In genomic region chr5:80474929-80475328, GRCh38 we compare ENCODE assay signal across 1 cellular context.
TF ChIP-seq lines count a peak whose summit lies in the region.

No MANE protein-coding gene starts in this region.

TF ChIP-seq in HepG2, 621 proteins besides CTCF, POLR2A, EP300 and RAD21 (continued from another document and continues in another):
- TF ChIP-seq, protein P1, sequence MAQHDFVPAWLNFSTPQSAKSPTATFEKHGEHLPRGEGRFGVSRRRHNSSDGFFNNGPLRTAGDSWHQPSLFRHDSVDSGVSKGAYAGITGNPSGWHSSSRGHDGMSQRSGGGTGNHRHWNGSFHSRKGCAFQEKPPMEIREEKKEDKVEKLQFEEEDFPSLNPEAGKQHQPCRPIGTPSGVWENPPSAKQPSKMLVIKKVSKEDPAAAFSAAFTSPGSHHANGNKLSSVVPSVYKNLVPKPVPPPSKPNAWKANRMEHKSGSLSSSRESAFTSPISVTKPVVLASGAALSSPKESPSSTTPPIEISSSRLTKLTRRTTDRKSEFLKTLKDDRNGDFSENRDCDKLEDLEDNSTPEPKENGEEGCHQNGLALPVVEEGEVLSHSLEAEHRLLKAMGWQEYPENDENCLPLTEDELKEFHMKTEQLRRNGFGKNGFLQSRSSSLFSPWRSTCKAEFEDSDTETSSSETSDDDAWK (CRISPR knock-in tag; IDR thresholded peaks at IDR 0.05): no peak
- TF ChIP-seq NAIF1 (CRISPR knock-in tag; IDR thresholded peaks at IDR 0.05; ENCODE audit: borderline replicate concordance) (no peak), HOXA3 (CRISPR knock-in tag; IDR thresholded peaks at IDR 0.05) (peak; percentile 19; the same call in 1 of the 2 replicates), SOX13 (IDR thresholded peaks at IDR 0.05) (no peak), SOX13 (CRISPR knock-in tag; conservative IDR thresholded peaks at IDR 0.05 in 1 of 2, IDR thresholded peaks at IDR 0.05 in 1 of 2) (peak in 1 of 2 experiments; percentile 59; a peak in 2 of 4 replicates), NR0B2 (CRISPR knock-in tag; IDR thresholded peaks at IDR 0.05) (no peak), DNMT1 (CRISPR knock-in tag; IDR thresholded peaks at IDR 0.05) (no peak), WIZ (CRISPR knock-in tag; IDR thresholded peaks at IDR 0.05) (no peak), HDAC6 (IDR thresholded peaks at IDR 0.05; ENCODE audit: low read depth, low read length) (no peak), IKZF1 (IDR thresholded peaks at IDR 0.05) (no peak), ZNF724P (CRISPR knock-in tag; IDR thresholded peaks at IDR 0.05; ENCODE audit: borderline replicate concordance) (no peak), SNAPC4 (CRISPR knock-in tag; IDR thresholded peaks at IDR 0.05) (no peak), XRCC5 (optimal IDR thresholded peaks at IDR 0.05; ENCODE audit: low read length) (no peak), HNRNPK (IDR thresholded peaks at IDR 0.05; ENCODE audit: low read depth, low read length, poor library complexity, severe bottlenecking) (no peak), PCBP1 (IDR thresholded peaks at IDR 0.05; ENCODE audit: borderline replicate concordance, low read depth, low read length) (no peak), FOXM1 (CRISPR knock-in tag; IDR thresholded peaks at IDR 0.05) (no peak), ZXDC (CRISPR knock-in tag; IDR thresholded peaks at IDR 0.05) (no peak), ISX (CRISPR knock-in tag; conservative IDR thresholded peaks at IDR 0.05) (no peak), KLF13 (CRISPR knock-in tag; IDR thresholded peaks at IDR 0.05) (no peak), ZKSCAN1 (IDR thresholded peaks at IDR 0.05; ENCODE audit: low read length) (no peak), ZFP91 (CRISPR knock-in tag; IDR thresholded peaks at IDR 0.05; ENCODE audit: borderline replicate concordance) (no peak), GLMP (CRISPR knock-in tag; IDR thresholded peaks at IDR 0.05; ENCODE audit: borderline replicate concordance) (no peak), SMARCE1 (IDR thresholded peaks at IDR 0.05; ENCODE audit: borderline replicate concordance) (no peak), KAT7 (CRISPR knock-in tag; IDR thresholded peaks at IDR 0.05; ENCODE audit: borderline replicate concordance) (no peak), ZNF333 (CRISPR knock-in tag; IDR thresholded peaks at IDR 0.05; ENCODE audit: borderline replicate concordance) (no peak), SRSF9 (IDR thresholded peaks at IDR 0.05; ENCODE audit: borderline replicate concordance, insufficient read depth, low read depth, low read length, poor library complexity, severe bottlenecking) (no peak), ZNF550 (CRISPR knock-in tag; IDR thresholded peaks at IDR 0.05; ENCODE audit: borderline replicate concordance) (no peak), ZNF607 (CRISPR knock-in tag; IDR thresholded peaks at IDR 0.05; ENCODE audit: borderline replicate concordance) (no peak), ZFAT (CRISPR knock-in tag; conservative IDR thresholded peaks at IDR 0.05) (no peak), ZNF782 (CRISPR knock-in tag; IDR thresholded peaks at IDR 0.05; ENCODE audit: borderline replicate concordance) (no peak), NFIB (CRISPR knock-in tag; IDR thresholded peaks at IDR 0.05; ENCODE audit: borderline replicate concordance) (no peak), TRIM24 (CRISPR knock-in tag; IDR thresholded peaks at IDR 0.05) (no peak), ZNF577 (CRISPR knock-in tag; IDR thresholded peaks at IDR 0.05; ENCODE audit: borderline replicate concordance, low read depth) (no peak), SP1 (IDR thresholded peaks at IDR 0.05) (no peak), SP1 (CRISPR knock-in tag; IDR thresholded peaks at IDR 0.05) (no peak), NFE2 (CRISPR knock-in tag; IDR thresholded peaks at IDR 0.05) (no peak), SMARCC2 (IDR thresholded peaks at IDR 0.05) (no peak), RARG (CRISPR knock-in tag; IDR thresholded peaks at IDR 0.05; ENCODE audit: low read depth) (no peak), ZNF781 (CRISPR knock-in tag; IDR thresholded peaks at IDR 0.05; ENCODE audit: borderline replicate concordance, not compliant biosample characterization) (no peak), GMEB1 (CRISPR knock-in tag; IDR thresholded peaks at IDR 0.05; ENCODE audit: borderline replicate concordance) (no peak)
- TF ChIP-seq, protein P2, sequence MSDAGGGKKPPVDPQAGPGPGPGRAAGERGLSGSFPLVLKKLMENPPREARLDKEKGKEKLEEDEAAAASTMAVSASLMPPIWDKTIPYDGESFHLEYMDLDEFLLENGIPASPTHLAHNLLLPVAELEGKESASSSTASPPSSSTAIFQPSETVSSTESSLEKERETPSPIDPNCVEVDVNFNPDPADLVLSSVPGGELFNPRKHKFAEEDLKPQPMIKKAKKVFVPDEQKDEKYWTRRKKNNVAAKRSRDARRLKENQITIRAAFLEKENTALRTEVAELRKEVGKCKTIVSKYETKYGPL (CRISPR knock-in tag; IDR thresholded peaks at IDR 0.05): no peak
- TF ChIP-seq, protein P3, sequence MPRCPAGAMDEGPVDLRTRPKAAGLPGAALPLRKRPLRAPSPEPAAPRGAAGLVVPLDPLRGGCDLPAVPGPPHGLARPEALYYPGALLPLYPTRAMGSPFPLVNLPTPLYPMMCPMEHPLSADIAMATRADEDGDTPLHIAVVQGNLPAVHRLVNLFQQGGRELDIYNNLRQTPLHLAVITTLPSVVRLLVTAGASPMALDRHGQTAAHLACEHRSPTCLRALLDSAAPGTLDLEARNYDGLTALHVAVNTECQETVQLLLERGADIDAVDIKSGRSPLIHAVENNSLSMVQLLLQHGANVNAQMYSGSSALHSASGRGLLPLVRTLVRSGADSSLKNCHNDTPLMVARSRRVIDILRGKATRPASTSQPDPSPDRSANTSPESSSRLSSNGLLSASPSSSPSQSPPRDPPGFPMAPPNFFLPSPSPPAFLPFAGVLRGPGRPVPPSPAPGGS (CRISPR knock-in tag; IDR thresholded peaks at IDR 0.05): no peak
- TF ChIP-seq, protein P4, sequence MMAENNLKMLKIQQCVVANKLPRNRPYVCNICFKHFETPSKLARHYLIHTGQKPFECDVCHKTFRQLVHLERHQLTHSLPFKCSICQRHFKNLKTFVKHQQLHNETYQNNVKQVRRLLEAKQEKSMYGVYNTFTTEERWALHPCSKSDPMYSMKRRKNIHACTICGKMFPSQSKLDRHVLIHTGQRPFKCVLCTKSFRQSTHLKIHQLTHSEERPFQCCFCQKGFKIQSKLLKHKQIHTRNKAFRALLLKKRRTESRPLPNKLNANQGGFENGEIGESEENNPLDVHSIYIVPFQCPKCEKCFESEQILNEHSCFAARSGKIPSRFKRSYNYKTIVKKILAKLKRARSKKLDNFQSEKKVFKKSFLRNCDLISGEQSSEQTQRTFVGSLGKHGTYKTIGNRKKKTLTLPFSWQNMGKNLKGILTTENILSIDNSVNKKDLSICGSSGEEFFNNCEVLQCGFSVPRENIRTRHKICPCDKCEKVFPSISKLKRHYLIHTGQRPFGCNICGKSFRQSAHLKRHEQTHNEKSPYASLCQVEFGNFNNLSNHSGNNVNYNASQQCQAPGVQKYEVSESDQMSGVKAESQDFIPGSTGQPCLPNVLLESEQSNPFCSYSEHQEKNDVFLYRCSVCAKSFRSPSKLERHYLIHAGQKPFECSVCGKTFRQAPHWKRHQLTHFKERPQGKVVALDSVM (CRISPR knock-in tag; IDR thresholded peaks at IDR 0.05): no peak
- TF ChIP-seq, protein P5, sequence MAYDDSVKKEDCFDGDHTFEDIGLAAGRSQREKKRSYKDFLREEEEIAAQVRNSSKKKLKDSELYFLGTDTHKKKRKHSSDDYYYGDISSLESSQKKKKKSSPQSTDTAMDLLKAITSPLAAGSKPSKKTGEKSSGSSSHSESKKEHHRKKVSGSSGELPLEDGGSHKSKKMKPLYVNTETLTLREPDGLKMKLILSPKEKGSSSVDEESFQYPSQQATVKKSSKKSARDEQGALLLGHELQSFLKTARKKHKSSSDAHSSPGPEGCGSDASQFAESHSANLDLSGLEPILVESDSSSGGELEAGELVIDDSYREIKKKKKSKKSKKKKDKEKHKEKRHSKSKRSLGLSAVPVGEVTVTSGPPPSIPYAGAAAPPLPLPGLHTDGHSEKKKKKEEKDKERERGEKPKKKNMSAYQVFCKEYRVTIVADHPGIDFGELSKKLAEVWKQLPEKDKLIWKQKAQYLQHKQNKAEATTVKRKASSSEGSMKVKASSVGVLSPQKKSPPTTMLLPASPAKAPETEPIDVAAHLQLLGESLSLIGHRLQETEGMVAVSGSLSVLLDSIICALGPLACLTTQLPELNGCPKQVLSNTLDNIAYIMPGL (CRISPR knock-in tag; IDR thresholded peaks at IDR 0.05; ENCODE audit: borderline replicate concordance in 1 of 2, low read depth in 1 of 2): no peak
